Comparison of ENCODE assay signal across 8 cellular contexts in genomic region chr20:10433623-10434466, GRCh38. TPM values are rescaled to one million over a fixed set of nuclear protein-coding genes. Genes with fewer than 3 reads are reported as not detected.
DNase-seq lines count a peak whose midpoint lies in the region; ATAC-seq and TF ChIP-seq lines count a peak whose summit lies in the region.

Gene MKKS, minus strand, starts transcription at chr20:10434222. Its CDS starts 20,708 bp downstream, at chr20:10413514.

- peak within 1 kb of the TSS; percentile 97 for H3K27ac Mint-ChIP-seq in GM23338
- H3K27ac Mint-ChIP-seq in neural crest cell (ENCODE audit: unreplicated experiment) = peak within 1 kb of the TSS; percentile 95

- POLR2A ChIA-PET in RWPE1 (lab: Yijun Ruan, JAX; ENCODE audit: low non-redundant PET) = interaction anchor here (0.6 kb wide), 1 partner anchor 194 kb away, joined by 3 read pairs; no protein-coding TSS in a partner anchor

- H3F3A ChIP-seq in GM23338 (replicated peaks; ENCODE audit: low read depth) = no peaks in the 10 kb centered on the region

- peaks cover 77% of the 10 kb centered on the region for H3K79me2 ChIP-seq in GM23338 (replicated peaks; ENCODE audit: insufficient read depth)

- 0 to 1% (median 0%) methylated on average over 39 to 73 of the region's 73 CpGs for WGBS in stomach, 5 donors

- peak; percentile 90 for DNase-seq in EH (ENCODE audit: low read depth)
- DNase-seq in GM23338 (ENCODE audit: low spot score) = peak; percentile 90
- DNase-seq in LHCN-M2 (ENCODE audit: low read depth) = peak; percentile 90
- DNase-seq in RWPE1 (ENCODE audit: low spot score) = peak; percentile 80
- peak; percentile 82 for DNase-seq in activated effector memory CD4-positive, alpha-beta T cell treated with Interleukin-2 at 50 U/mL for 16 hours
- DNase-seq in fibroblast of the aortic adventitia (ENCODE audit: low read depth) = peak; percentile 93
- DNase-seq in neural crest cell (ENCODE audit: low read depth, low spot score) = peak; percentile 82
- DNase-seq in stomach = peak; percentile 89

- peak within 1 kb of the TSS; percentile 72; the same call in 1 of the 2 replicates for H2AFZ ChIP-seq in GM23338

- intact Hi-C loops in stomach (cut with DNase I; ENCODE audit: low total_unique reads) = loop anchor here (10.0 kb wide), 1 partner anchor 459 kb away; no protein-coding TSS in a partner anchor

- no peak for TF ChIP-seq POLR2A in stomach (IDR thresholded peaks at IDR 0.05)

- H3K27ac ChIP-seq in GM23338 (ENCODE audit: low read depth) (peak within 1 kb of the TSS; percentile 97), RWPE1 (peak within 1 kb of the TSS; percentile 97), stomach (peak within 1 kb of the TSS; percentile 91 to 95 (median 94))

- TF ChIP-seq CTCF in GM23338 (conservative IDR thresholded peaks at IDR 0.05; ENCODE audit: low read depth in 2 of 2) = no peak
- no peak for TF ChIP-seq CTCF in RWPE1 (conservative IDR thresholded peaks at IDR 0.05; ENCODE audit: low read depth)
- TF ChIP-seq CTCF in fibroblast of the aortic adventitia (IDR thresholded peaks at IDR 0.05; ENCODE audit: insufficient read depth, low read length) = no peak
- TF ChIP-seq CTCF in neural crest cell (conservative IDR thresholded peaks at IDR 0.05) = no peak
- TF ChIP-seq CTCF in stomach (IDR thresholded peaks at IDR 0.05) = no peak

- H3K4me1 Mint-ChIP-seq in GM23338 (peaks cover 30% of the 10 kb centered on the region), neural crest cell (peaks cover 46% of the 10 kb centered on the region)

- H3K4me1 ChIP-seq in GM23338 (ENCODE audit: insufficient read depth) (peaks cover 23% of the 10 kb centered on the region), stomach (peaks cover 19 to 58% (median 40%) of the 10 kb centered on the region in 4 donors)

- ATAC-seq in GM23338 = peak; percentile 65

- H4K20me1 ChIP-seq in GM23338 (replicated peaks; ENCODE audit: insufficient read depth) = peaks cover 6% of the 10 kb centered on the region; the same call in 1 of the 2 replicates

- H3K36me3 ChIP-seq in GM23338 (ENCODE audit: insufficient read depth) (no peaks in the 10 kb centered on the region), stomach (no peaks in the 10 kb centered on the region)

- peaks cover 14% of the 10 kb centered on the region for H3K27me3 Mint-ChIP-seq in GM23338 (ENCODE audit: insufficient read depth, low read depth, poor library complexity)
- no peaks in the 10 kb centered on the region for H3K27me3 Mint-ChIP-seq in neural crest cell (ENCODE audit: low read depth)

- peaks cover 10% of the 10 kb centered on the region; the same call in 1 of the 3 replicates for H3K36me3 Mint-ChIP-seq in GM23338 (ENCODE audit: low read depth)
- H3K36me3 Mint-ChIP-seq in neural crest cell (ENCODE audit: low read depth) = peaks cover 2% of the 10 kb centered on the region

- no peak for TF ChIP-seq EP300 in stomach (IDR thresholded peaks at IDR 0.05)

- no peaks in the 10 kb centered on the region for H3K9me2 ChIP-seq in GM23338 (ENCODE audit: insufficient read depth)

- peak within 1 kb of the TSS; percentile 58 for H3K4me3 ChIP-seq in GM23338
- H3K4me3 ChIP-seq in fibroblast of the aortic adventitia (ENCODE audit: low read depth, low read length) = peak within 1 kb of the TSS; percentile 89
- H3K4me3 ChIP-seq in stomach = peak within 1 kb of the TSS; percentile 80 to 92 (median 86)

- H3K9me3 ChIP-seq in stomach = no peaks in the 10 kb centered on the region

- H3K27me3 ChIP-seq in GM23338 (ENCODE audit: insufficient read depth) = no peaks in the 10 kb centered on the region
- no peaks in the 10 kb centered on the region for H3K27me3 ChIP-seq in stomach

- CTCF ChIA-PET in RWPE1 (lab: Yijun Ruan, JAX) = interaction anchor here (0.6 to 1.0 kb wide), 3 partner anchors 33 to 456 kb away, joined by 3 to 5 read pairs (median 4); no protein-coding TSS in a partner anchor

- H3K9me3 Mint-ChIP-seq in GM23338 = no peaks in the 10 kb centered on the region
- no peaks in the 10 kb centered on the region for H3K9me3 Mint-ChIP-seq in neural crest cell

- peak within 1 kb of the TSS; percentile 79 for H3K4me2 ChIP-seq in GM23338

- H3K4me3 Mint-ChIP-seq in GM23338 (peak within 1 kb of the TSS; percentile 94), neural crest cell (peak within 1 kb of the TSS; percentile 97)

TF ChIP-seq in GM23338, 12 proteins besides CTCF, POLR2A, EP300 and RAD21:
- peak; percentile 76 for TF ChIP-seq CREB1 (CRISPR knock-in tag; IDR thresholded peaks at IDR 0.05; ENCODE audit: low read depth)
- no peak for TF ChIP-seq NANOG (IDR thresholded peaks at IDR 0.05; ENCODE audit: borderline replicate concordance)
- TF ChIP-seq POLR2AphosphoS5 (IDR thresholded peaks at IDR 0.05; ENCODE audit: low read depth) = peak; percentile 45; the same call in 1 of the 2 replicates

RNA-seq across cellular contexts. Expression of gene MKKS, which starts in this region (rescaled TPM):
- 16.7 and 21.4 TPM in 2 replicates for total RNA-seq in GM23338 (2014; rRNA removed; shearing (Covaris generic))
- polyA plus RNA-seq in GM23338 (2016; fragmentation: Nextera tagmentation; extraction: Ambion mirVana) (13.4 and 13.5 TPM in 2 replicates), stomach (10 to 100 TPM; 12.4 to 18.6 (median 17.9) TPM)
- total RNA-seq in LHCN-M2 (2014; rRNA removed) (10.6 and 12.6 TPM in 2 replicates), fibroblast of the aortic adventitia (ENCODE audit: low replicate concordance) (2.9 and 16.8 TPM in 2 replicates), neural crest cell (21.1 and 22.3 TPM in 2 replicates), stomach (10 to 100 TPM in 3 of 5 donors, 1 to 10 TPM in 2; 6.1 to 13.8 (median 10.5) TPM)
- polyA plus RNA-seq in LHCN-M2 (2012) = 6.1 TPM

Comparison
In these comparisons a context has a peak if more than half of its experiments do, and no peak if none do; other contexts are left out.
1. Peak in every context shown above with its lines: DNase-seq, ATAC-seq, H3K4me3 ChIP-seq and H3K27ac ChIP-seq.